18 cellular contexts compared by ENCODE assay signal in the genomic region with DNA sequence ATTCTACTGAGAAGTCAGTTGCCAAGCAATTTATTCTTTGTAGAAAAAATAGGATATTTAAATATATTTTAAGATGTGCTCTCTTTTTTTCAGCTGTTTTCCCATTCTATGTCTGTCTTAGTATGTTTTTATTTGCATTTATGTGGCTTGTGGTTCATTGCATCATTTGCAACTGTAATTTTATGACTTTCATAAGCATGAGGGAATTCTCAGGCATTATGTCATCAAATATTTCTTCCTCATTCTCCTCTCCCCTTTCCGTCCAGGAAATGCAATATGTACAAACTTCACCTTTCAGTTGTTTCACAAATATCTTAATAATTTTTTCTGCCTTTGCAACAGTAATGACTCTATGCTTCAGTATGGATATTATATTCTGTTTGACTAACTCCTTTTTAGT.
A peak's percentile ranks its signal among the peaks of the same experiment; 100 is the strongest.
DNase-seq lines count a peak whose midpoint lies in the region; ATAC-seq and TF ChIP-seq lines count a peak whose summit lies in the region.
"Had no signal": no experiment of that assay in that cellular context is flagged by ENCODE, and none has a peak within 500 bp of the region (broad histone marks: within the 10 kb centered on the region; RNA-seq: fewer than 3 reads in every experiment).

No MANE protein-coding gene starts in this region.

- no peak overlapping the region for H3K4me3 ChIP-seq in NB4 (ENCODE audit: low read depth, low read length)
- H3K4me3 ChIP-seq: hepatocyte, MG63, upper lobe of left lung had no signal

- peak; percentile 4 for DNase-seq in GM04504 (ENCODE audit: low read depth)
- peak; percentile 20 for DNase-seq in NB4 (ENCODE audit: low read depth)
- peak; percentile 12 for DNase-seq in astrocyte of the hippocampus (ENCODE audit: low read depth, low spot score)
- DNase-seq in kidney tubule cell (ENCODE audit: low spot score) = peak; percentile 25
- no peak for DNase-seq in ACHN
- DNase-seq in NCI-H187 treated with DMSO at 0.1 percent for 48 hours (lab: John Stamatoyannopoulos, UW) = no peak
- DNase-seq: activated CD4-positive, alpha-beta T cell treated with anti-CD3 and anti-CD28 coated beads, Interleukin-2, amount 50 U/mL, for 1 hour; foreskin fibroblast; MG63; NCI-H1694; posterior cingulate gyrus; SHP77; T-helper 17 cell; upper lobe of left lung had no signal

- in situ Hi-C loops in ACHN (cut with HindIII; ENCODE audit: low pct_ligation_motif_present, low pct_unique_long_range_greater_than_20kb, low sequenced_read_pairs) = no loop called here

- TF ChIP-seq POLR2A in NB4 (IDR thresholded peaks at IDR 0.05; ENCODE audit: extremely low read depth, insufficient read length) = no peak

- no peak for TF ChIP-seq CTCF in NB4 (IDR thresholded peaks at IDR 0.05; ENCODE audit: low read depth, low read length)

- ATAC-seq in SK-N-SH treated with all-trans-retinoic acid at 6 μM for 48 hours = no peak
- ATAC-seq: activated naive CD4-positive, alpha-beta T cell treated with anti-CD3 and anti-CD28 coated beads, Interleukin-2, amount 50 U/mL, for 72 hours; sciatic nerve; T-helper 17 cell had no signal

TF ChIP-seq in SK-N-SH treated with all-trans-retinoic acid at 6 μM for 48 hours, 23 proteins besides CTCF, POLR2A, EP300 and RAD21:
- TF ChIP-seq PPARA (CRISPR knock-in tag; IDR thresholded peaks at IDR 0.05; ENCODE audit: borderline replicate concordance) = no peak
- TF ChIP-seq RARB (CRISPR knock-in tag; IDR thresholded peaks at IDR 0.05) = no peak
- TF ChIP-seq ARNTL (CRISPR knock-in tag; IDR thresholded peaks at IDR 0.05; ENCODE audit: borderline replicate concordance, low read depth) = no peak
- no peak for TF ChIP-seq ZNF70 (CRISPR knock-in tag; IDR thresholded peaks at IDR 0.05)
- TF ChIP-seq ZNF565 (CRISPR knock-in tag; conservative IDR thresholded peaks at IDR 0.05; ENCODE audit: low read depth) = no peak
- TF ChIP-seq, protein P1, sequence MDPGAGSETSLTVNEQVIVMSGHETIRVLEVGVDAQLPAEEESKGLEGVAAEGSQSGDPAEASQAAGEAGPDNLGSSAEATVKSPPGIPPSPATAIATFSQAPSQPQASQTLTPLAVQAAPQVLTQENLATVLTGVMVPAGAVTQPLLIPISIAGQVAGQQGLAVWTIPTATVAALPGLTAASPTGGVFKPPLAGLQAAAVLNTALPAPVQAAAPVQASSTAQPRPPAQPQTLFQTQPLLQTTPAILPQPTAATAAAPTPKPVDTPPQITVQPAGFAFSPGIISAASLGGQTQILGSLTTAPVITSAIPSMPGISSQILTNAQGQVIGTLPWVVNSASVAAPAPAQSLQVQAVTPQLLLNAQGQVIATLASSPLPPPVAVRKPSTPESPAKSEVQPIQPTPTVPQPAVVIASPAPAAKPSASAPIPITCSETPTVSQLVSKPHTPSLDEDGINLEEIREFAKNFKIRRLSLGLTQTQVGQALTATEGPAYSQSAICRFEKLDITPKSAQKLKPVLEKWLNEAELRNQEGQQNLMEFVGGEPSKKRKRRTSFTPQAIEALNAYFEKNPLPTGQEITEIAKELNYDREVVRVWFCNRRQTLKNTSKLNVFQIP (CRISPR knock-in tag; IDR thresholded peaks at IDR 0.05; ENCODE audit: borderline replicate concordance, low read depth) = no peak

Comparison
In these comparisons a context has a peak if more than half of its experiments do, and no peak if none do; other contexts are left out.
1. DNase-seq: peak in GM04504 (single experiment), NB4 (single experiment), astrocyte of the hippocampus (single experiment) and kidney tubule cell (single experiment); none in ACHN (single experiment) and NCI-H187 treated with DMSO at 0.1 percent for 48 hours (single experiment).